Comparison of ENCODE assay signal across 8 cellular contexts in genomic region chr22:36977947-36978660, GRCh38. TPM values are rescaled to one million over a fixed set of nuclear protein-coding genes. Genes with fewer than 3 reads are reported as not detected.
DNase-seq lines count a peak whose midpoint lies in the region; ATAC-seq and FAIRE-seq lines count a peak whose summit lies in the region.

No MANE protein-coding gene starts in this region.

- peaks cover 11 to 12% of the 10 kb centered on the region in 2 donors for H3K27me3 Mint-ChIP-seq in natural killer cell treated with Interleukin-12 subunit alpha and Interleukin-12 subunit beta and Interleukin-15 and Interleukin-18, amount 100 ng/mL, for 72 hours
- peaks cover 14 to 18% of the 10 kb centered on the region in 2 donors for H3K27me3 Mint-ChIP-seq in stimulated activated naive B cell treated with anti-CD40 and anti-IgM and Interleukin-4, amounts not matched to agents 10 μg/mL and 1 μg/mL and 100 μg/mL, for 72 hours

- peak overlapping the region; percentile 95 for H3K4me3 Mint-ChIP-seq in natural killer cell treated with Interleukin-12 subunit alpha and Interleukin-12 subunit beta and Interleukin-15 and Interleukin-18, amount 100 ng/mL, for 72 hours
- H3K4me3 Mint-ChIP-seq in stimulated activated naive B cell treated with anti-CD40 and anti-IgM and Interleukin-4, amounts not matched to agents 10 μg/mL and 1 μg/mL and 100 μg/mL, for 72 hours: peak overlapping the region; percentile 89 to 91

- ATAC-seq in GM19463 (IDR thresholded peaks at IDR 0.05; ENCODE audit: unreplicated experiment): peak; percentile 57
- ATAC-seq in natural killer cell treated with Interleukin-12 subunit alpha and Interleukin-12 subunit beta and Interleukin-15 and Interleukin-18, amount 100 ng/mL, for 72 hours: peak; percentile 94 to 97
- peak; percentile 86 to 88 for ATAC-seq in stimulated activated naive B cell treated with anti-CD40 and anti-IgM and Interleukin-4, amounts not matched to agents 10 μg/mL and 1 μg/mL and 100 μg/mL, for 72 hours (replicated peaks)

- FAIRE-seq in RCC 7860 (lab: Jason Lieb, UNC): peak; percentile 70

- peak overlapping the region; percentile 86 to 89 for H3K27ac Mint-ChIP-seq in natural killer cell treated with Interleukin-12 subunit alpha and Interleukin-12 subunit beta and Interleukin-15 and Interleukin-18, amount 100 ng/mL, for 72 hours
- peak overlapping the region; percentile 93 for H3K27ac Mint-ChIP-seq in stimulated activated naive B cell treated with anti-CD40 and anti-IgM and Interleukin-4, amounts not matched to agents 10 μg/mL and 1 μg/mL and 100 μg/mL, for 72 hours

- no peaks in the 10 kb centered on the region for H3K36me3 Mint-ChIP-seq in natural killer cell treated with Interleukin-12 subunit alpha and Interleukin-12 subunit beta and Interleukin-15 and Interleukin-18, amount 100 ng/mL, for 72 hours
- no peaks in the 10 kb centered on the region for H3K36me3 Mint-ChIP-seq in stimulated activated naive B cell treated with anti-CD40 and anti-IgM and Interleukin-4, amounts not matched to agents 10 μg/mL and 1 μg/mL and 100 μg/mL, for 72 hours

- peaks cover 11 to 12% of the 10 kb centered on the region in 2 donors for H3K4me1 Mint-ChIP-seq in natural killer cell treated with Interleukin-12 subunit alpha and Interleukin-12 subunit beta and Interleukin-15 and Interleukin-18, amount 100 ng/mL, for 72 hours (ENCODE audit: low read depth in 2 of 2)
- peaks cover 12 to 20% of the 10 kb centered on the region in 2 donors for H3K4me1 Mint-ChIP-seq in stimulated activated naive B cell treated with anti-CD40 and anti-IgM and Interleukin-4, amounts not matched to agents 10 μg/mL and 1 μg/mL and 100 μg/mL, for 72 hours

- DNase-seq in AML-193 (lab: John Stamatoyannopoulos, UW): peak; percentile 84
- peak; percentile 86 for DNase-seq in Kasumi-1 (lab: John Stamatoyannopoulos, UW)
- DNase-seq in RCC 7860 (ENCODE audit: low spot score): peak; percentile 63
- peak; percentile 83 for DNase-seq in activated T-helper 1 cell treated with Interleukin-2 at 50 U/mL for 16 hours (ENCODE audit: low read depth)
- DNase-seq in fibroblast of peridontal ligament (ENCODE audit: extremely low read depth): peak; percentile 82
- peak; percentile 93 for DNase-seq in natural killer cell treated with Interleukin-12 subunit alpha and Interleukin-12 subunit beta and Interleukin-15 and Interleukin-18, amount 100 ng/mL, for 72 hours (ENCODE audit: low spot score)
- DNase-seq in stimulated activated naive B cell treated with anti-CD40 and anti-IgM and Interleukin-4, amounts not matched to agents 10 μg/mL and 1 μg/mL and 100 μg/mL, for 72 hours: peak; percentile 78

- no peaks in the 10 kb centered on the region for H3K9me3 Mint-ChIP-seq in natural killer cell treated with Interleukin-12 subunit alpha and Interleukin-12 subunit beta and Interleukin-15 and Interleukin-18, amount 100 ng/mL, for 72 hours
- no peaks in the 10 kb centered on the region for H3K9me3 Mint-ChIP-seq in stimulated activated naive B cell treated with anti-CD40 and anti-IgM and Interleukin-4, amounts not matched to agents 10 μg/mL and 1 μg/mL and 100 μg/mL, for 72 hours

RNA-seq across cellular contexts. Expression of gene TST, which starts 41.1 kb away (rescaled TPM):
- 10 to 100 TPM; 12.2 to 17.9 TPM for total RNA-seq in natural killer cell treated with Interleukin-12 subunit alpha and Interleukin-12 subunit beta and Interleukin-15 and Interleukin-18, amount 100 ng/mL, for 72 hours

RNA-seq across cellular contexts. Expression of gene MPST, which starts 41.4 kb away (rescaled TPM):
- 10 to 100 TPM; 27.6 to 51.1 TPM for total RNA-seq in natural killer cell treated with Interleukin-12 subunit alpha and Interleukin-12 subunit beta and Interleukin-15 and Interleukin-18, amount 100 ng/mL, for 72 hours

Comparison
In these comparisons a context has a peak if more than half of its experiments do, and no peak if none do; other contexts are left out.
1. Peak in every context shown above with its lines: DNase-seq and ATAC-seq.